22 cellular contexts compared by ENCODE assay signal in genomic region chr15:63312286-63312685, GRCh38.
"Had no signal": no experiment of that assay in that cellular context is flagged by ENCODE, and none has a peak within 500 bp of the region (broad histone marks: within the 10 kb centered on the region; RNA-seq: fewer than 3 reads in every experiment).

No MANE protein-coding gene starts in this region.

- H3K27me3 ChIP-seq: breast epithelium, Peyer's patch, SJCRH30 had no signal

- H3K9me3 ChIP-seq: breast epithelium, Peyer's patch, SJCRH30, SK-N-SH had no signal

- H3K9ac ChIP-seq: SK-N-SH had no signal

- H3K4me2 ChIP-seq: SK-N-SH had no signal

- H3K4me1 ChIP-seq: Peyer's patch, SJCRH30 had no signal

- DNase-seq: activated CD4-positive, alpha-beta T cell treated with anti-CD3 and anti-CD28 coated beads for 36 hours; activated CD8-positive, alpha-beta memory T cell treated with anti-CD3 and anti-CD28 coated beads, Interleukin-2, amount 50 U/mL, for 4 hours; activated CD8-positive, alpha-beta T cell treated with anti-CD3 and anti-CD28 coated beads for 36 hours; aorta; caudate nucleus; Kasumi-1; KBM-7; NCI-H1048; NCI-H1417; NCI-H1930; NCI-H2107; NCI-H510A treated with DMSO at 0.1 percent for 48 hours; NCI-H69; NK-92 treated with Interleukin-12 subunit alpha and Interleukin-12 subunit beta, amount 100 ng/mL, for 24 hours; Peyer's patch; Right ventricle myocardium superior; SJCRH30; SK-N-SH; T-helper 1 cell had no signal

- H3K4me3 ChIP-seq: breast epithelium, Peyer's patch, SJCRH30 had no signal

- H3K9me2 ChIP-seq: SK-N-SH had no signal

- H3K27ac ChIP-seq: breast epithelium, Peyer's patch, RWPE1, SJCRH30, VCaP had no signal

- H3K36me3 ChIP-seq: breast epithelium, Peyer's patch, SJCRH30 had no signal
